In genomic region chr3:32568953-32569352, GRCh38 we compare ENCODE assay signal across 8 cellular contexts. TPM values are rescaled to one million over a fixed set of nuclear protein-coding genes. Genes with fewer than 3 reads are reported as not detected.
DNase-seq lines count a peak whose midpoint lies in the region; ATAC-seq and TF ChIP-seq lines count a peak whose summit lies in the region.

No MANE protein-coding gene starts in this region.

- CTCF ChIA-PET in SK-N-SH (lab: Yijun Ruan, JAX) = interaction anchor here (1.0 to 2.1 kb wide), 4 partner anchors 34 to 195 kb away, joined by 3 to 7 read pairs (median 4); no protein-coding TSS in a partner anchor

- peaks cover 65% of the 10 kb centered on the region for H3K79me2 ChIP-seq in SK-N-SH (ENCODE audit: insufficient read depth)

- peaks cover 18% of the 10 kb centered on the region for H3K4me1 Mint-ChIP-seq in T-helper 17 cell

- H3K9me3 ChIP-seq in SK-N-SH (no peaks in the 10 kb centered on the region), T-helper 17 cell (ENCODE audit: control insufficient read depth, low read length, poor library complexity, severe bottlenecking) (no peaks in the 10 kb centered on the region), skeletal muscle tissue (ENCODE audit: control insufficient read depth in 3 of 3, low read length in 3 of 3) (no peaks in the 10 kb centered on the region)

- no peak for TF ChIP-seq RAD21 in SK-N-SH (IDR thresholded peaks at IDR 0.05; ENCODE audit: low read length)

- H2AFZ ChIP-seq in SK-N-SH (ENCODE audit: low read depth) = no peak overlapping the region

- H3F3A ChIP-seq in SK-N-SH (replicated peaks; ENCODE audit: insufficient read depth) = peaks cover 9% of the 10 kb centered on the region

- DNase-seq in SK-N-SH (no peak), T-helper 17 cell (no peak), fibroblast of mammary gland (ENCODE audit: low read depth) (no peak), COR-L47 (lab: John Stamatoyannopoulos, UW) (no peak), NCI-H345 treated with DMSO at 0.1 percent for 48 hours (lab: John Stamatoyannopoulos, UW; ENCODE audit: unreplicated experiment) (no peak), HUDEP-2 (lab: John Stamatoyannopoulos, UW; ENCODE audit: unreplicated experiment in 76 of 76) (no peak)

- H3K27me3 ChIP-seq in SK-N-SH (ENCODE audit: insufficient read depth) (no peaks in the 10 kb centered on the region), skeletal muscle tissue (ENCODE audit: control insufficient read depth in 3 of 3, insufficient read depth in 3 of 3, low read length in 3 of 3) (no peaks in the 10 kb centered on the region)

- no peak for TF ChIP-seq EP300 in SK-N-SH (IDR thresholded peaks at IDR 0.05; ENCODE audit: borderline replicate concordance in 1 of 2, low read depth in 1 of 2, low read length in 1 of 2)

- H3K4me3 Mint-ChIP-seq in T-helper 17 cell = peak overlapping the region; percentile 93

- H4K20me1 ChIP-seq in SK-N-SH (ENCODE audit: insufficient read depth) = peaks cover 30% of the 10 kb centered on the region

- peak overlapping the region; percentile 86 for H3K4me2 ChIP-seq in SK-N-SH

- H3K36me3 ChIP-seq in SK-N-SH (replicated peaks in 1 of 2; ENCODE audit: control insufficient read depth in 1 of 2, insufficient read depth in 2 of 2, low read length in 1 of 2) (peaks cover 0 to 20% of the 10 kb centered on the region in 2 experiments), skeletal muscle tissue (ENCODE audit: control insufficient read depth in 3 of 3, insufficient read depth in 3 of 3, low read length in 3 of 3) (peaks cover 0 to 4% (median 3%) of the 10 kb centered on the region in 3 donors)

- H3K27ac ChIP-seq in SK-N-SH (ENCODE audit: low read depth in 2 of 2, low read length in 1 of 2) = peak overlapping the region in 1 of 2 experiments; percentile 90; a peak in 1 of 4 replicates
- no peak overlapping the region for H3K27ac ChIP-seq in skeletal muscle tissue (ENCODE audit: low read depth, low read length)

- peak overlapping the region; percentile 75 for H3K27ac Mint-ChIP-seq in T-helper 17 cell

- WGBS in SK-N-SH (ENCODE audit: low lambda C conversion rate) = 95% methylated on average over 2 of the region's 2 CpGs

- H3K27me3 Mint-ChIP-seq in T-helper 17 cell = no peaks in the 10 kb centered on the region

- peak overlapping the region; percentile 97 for H3K9ac ChIP-seq in SK-N-SH
- H3K9ac ChIP-seq in skeletal muscle tissue (ENCODE audit: low read depth in 1 of 3, low read length in 3 of 3) = peak overlapping the region in 1 of 3 donors; percentile 93

- no peaks in the 10 kb centered on the region for H3K36me3 Mint-ChIP-seq in T-helper 17 cell (ENCODE audit: low read depth)

- H3K9me2 ChIP-seq in SK-N-SH = no peaks in the 10 kb centered on the region

- TF ChIP-seq CTCF in SK-N-SH (IDR thresholded peaks at IDR 0.05) (no peak), fibroblast of mammary gland (conservative IDR thresholded peaks at IDR 0.05; ENCODE audit: control insufficient read depth, insufficient read depth, low read depth, low read length) (no peak)

- H3K4me1 ChIP-seq in SK-N-SH (ENCODE audit: control insufficient read depth in 1 of 2, insufficient read depth in 2 of 2, low read depth in 1 of 2, low read length in 1 of 2) = peaks cover 4 to 6% of the 10 kb centered on the region in 2 experiments; a peak in 2 of 4 replicates
- H3K4me1 ChIP-seq in skeletal muscle tissue (ENCODE audit: control insufficient read depth in 3 of 3, insufficient read depth in 3 of 3, low read length in 3 of 3) = peaks cover 4 to 14% (median 11%) of the 10 kb centered on the region in 3 donors

- ATAC-seq in SK-N-SH treated with all-trans-retinoic acid at 6 μM for 48 hours = no peak
- no peak for ATAC-seq in T-helper 17 cell

- H3K4me3 ChIP-seq in SK-N-SH (ENCODE audit: low read depth in 2 of 2, low read length in 1 of 2) (peak overlapping the region; percentile 85 to 87), fibroblast of mammary gland (ENCODE audit: control insufficient read depth, low read depth, low read length) (peak overlapping the region; percentile 86), skeletal muscle tissue (ENCODE audit: low read length in 3 of 3) (peak overlapping the region in 2 of 3 donors; percentile 90 to 91)

- POLR2A ChIA-PET in SK-N-SH (lab: Yijun Ruan, JAX) = no interaction called here

TF ChIP-seq in SK-N-SH, 30 proteins besides CTCF, POLR2A, EP300 and RAD21 (continues in another document):
- no peak for TF ChIP-seq SIN3A (IDR thresholded peaks at IDR 0.05; ENCODE audit: borderline replicate concordance, low read depth, low read length)
- TF ChIP-seq NFIC (IDR thresholded peaks at IDR 0.05; ENCODE audit: borderline replicate concordance) = no peak
- no peak for TF ChIP-seq YY1 (IDR thresholded peaks at IDR 0.05; ENCODE audit: low read depth)
- no peak for TF ChIP-seq TEAD4 (IDR thresholded peaks at IDR 0.05; ENCODE audit: borderline replicate concordance, insufficient read depth)
- no peak for TF ChIP-seq JUND (IDR thresholded peaks at IDR 0.05)
- no peak for TF ChIP-seq EZH2phosphoT487 (IDR thresholded peaks at IDR 0.05; ENCODE audit: borderline replicate concordance, low read depth)
- TF ChIP-seq SMC3 (IDR thresholded peaks at IDR 0.05; ENCODE audit: low read depth, low read length) = no peak
- no peak for TF ChIP-seq CHD2 (IDR thresholded peaks at IDR 0.05; ENCODE audit: low read length, partially characterized antibody)
- no peak for TF ChIP-seq USF2 (IDR thresholded peaks at IDR 0.05; ENCODE audit: borderline replicate concordance, low read depth, low read length)

TF ChIP-seq in SK-N-SH treated with all-trans-retinoic acid at 6 μM for 48 hours, 23 proteins besides CTCF, POLR2A, EP300 and RAD21:
- no peak for TF ChIP-seq ARNTL (CRISPR knock-in tag; IDR thresholded peaks at IDR 0.05; ENCODE audit: borderline replicate concordance, low read depth)

RNA-seq across cellular contexts. Expression of gene DYNC1LI1, which starts 1.7 kb away (rescaled TPM):
- 15.4 and 16.9 TPM in 2 replicates for polyA plus RNA-seq in SK-N-SH (2012; rRNA removed)
- polyA plus RNA-seq in SK-N-SH (2012; cell fraction: cytosol; rRNA removed) = 21.2 and 33.6 TPM in 2 replicates
- 17.8 and 19.0 TPM in 2 replicates for polyA plus RNA-seq in SK-N-SH (2012; cell fraction: nucleus; rRNA removed)
- total RNA-seq in T-helper 17 cell (10 to 100 TPM; 24.4 to 30.8 TPM), skeletal muscle tissue (25.6 TPM)
